Comparison of ENCODE assay signal across 8 cellular contexts in genomic region chr1:146710838-146711521, GRCh38.
A peak's percentile ranks its signal among the peaks of the same experiment; 100 is the strongest.
DNase-seq lines count a peak whose midpoint lies in the region; TF ChIP-seq lines count a peak whose summit lies in the region.
"Not testable (repeated sequence)": the region's sequence is repeated elsewhere in the genome, so short reads cannot be mapped to it uniquely, and the experiment has no call there.

No MANE protein-coding gene starts in this region.

- peak; percentile 59 for DNase-seq in DMS153 treated with DMSO at 0.1 percent for 48 hours (lab: John Stamatoyannopoulos, UW; ENCODE audit: unreplicated experiment)
- peak; percentile 29 for DNase-seq in NCI-H2196 (lab: John Stamatoyannopoulos, UW; ENCODE audit: unreplicated experiment)
- DNase-seq in RPMI7951 (ENCODE audit: low read depth): peak; percentile 13
- peak; percentile 0 for DNase-seq in amniotic epithelial cell (ENCODE audit: low read depth)
- DNase-seq in fibroblast of pulmonary artery (ENCODE audit: low read depth): peak; percentile 5
- peak; percentile 2 for DNase-seq in medulla oblongata (ENCODE audit: extremely low spot score)
- not testable (repeated sequence) for DNase-seq in type B pancreatic cell (ENCODE audit: extremely low spot score, unreplicated experiment)

- not testable (repeated sequence) for H3K9ac ChIP-seq in KMS-11

- H3K27me3 Mint-ChIP-seq in type B pancreatic cell: not testable (repeated sequence)

- H3K27ac ChIP-seq in KMS-11: not testable (repeated sequence)

- H3K9me3 Mint-ChIP-seq in type B pancreatic cell: not testable (repeated sequence)

- not testable (repeated sequence) for H3K4me2 ChIP-seq in KMS-11

- H3K4me3 ChIP-seq in KMS-11 (IDR thresholded peaks at IDR 0.05; ENCODE audit: insufficient read depth, low read depth, low read length); fibroblast of pulmonary artery (replicated peaks; ENCODE audit: low read depth, low read length): not testable (repeated sequence)

- TF ChIP-seq CTCF in KMS-11 (conservative IDR thresholded peaks at IDR 0.05; ENCODE audit: low read depth, low read length) (peak; percentile 37; the same call in 1 of the 2 replicates), type B pancreatic cell (conservative IDR thresholded peaks at IDR 0.05) (peak; percentile 66)
- TF ChIP-seq CTCF in fibroblast of pulmonary artery (IDR thresholded peaks at IDR 0.05; ENCODE audit: low read length, missing control alignments): not testable (repeated sequence)

- not testable (repeated sequence) for H3K36me3 Mint-ChIP-seq in type B pancreatic cell

- not testable (repeated sequence) for H2AFZ ChIP-seq in KMS-11 (ENCODE audit: low read depth)

- H3K79me2 ChIP-seq in KMS-11 (ENCODE audit: insufficient read depth, low read depth): not testable (repeated sequence)

- not testable (repeated sequence) for H3K4me1 Mint-ChIP-seq in type B pancreatic cell (ENCODE audit: unreplicated experiment)

- not testable (repeated sequence) for H3K27me3 ChIP-seq in KMS-11 (ENCODE audit: insufficient read depth, low read depth)

- H4K20me1 ChIP-seq in KMS-11 (ENCODE audit: insufficient read depth): not testable (repeated sequence)

- H3K36me3 ChIP-seq in KMS-11 (ENCODE audit: insufficient read depth): not testable (repeated sequence)

- H3K4me3 Mint-ChIP-seq in type B pancreatic cell: not testable (repeated sequence)

- not testable (repeated sequence) for H3K4me1 ChIP-seq in KMS-11 (ENCODE audit: low read depth, poor library complexity, severe bottlenecking)

- H3K27ac Mint-ChIP-seq in type B pancreatic cell: not testable (repeated sequence)
